1 cellular context compared by ENCODE assay signal in the genomic region with DNA sequence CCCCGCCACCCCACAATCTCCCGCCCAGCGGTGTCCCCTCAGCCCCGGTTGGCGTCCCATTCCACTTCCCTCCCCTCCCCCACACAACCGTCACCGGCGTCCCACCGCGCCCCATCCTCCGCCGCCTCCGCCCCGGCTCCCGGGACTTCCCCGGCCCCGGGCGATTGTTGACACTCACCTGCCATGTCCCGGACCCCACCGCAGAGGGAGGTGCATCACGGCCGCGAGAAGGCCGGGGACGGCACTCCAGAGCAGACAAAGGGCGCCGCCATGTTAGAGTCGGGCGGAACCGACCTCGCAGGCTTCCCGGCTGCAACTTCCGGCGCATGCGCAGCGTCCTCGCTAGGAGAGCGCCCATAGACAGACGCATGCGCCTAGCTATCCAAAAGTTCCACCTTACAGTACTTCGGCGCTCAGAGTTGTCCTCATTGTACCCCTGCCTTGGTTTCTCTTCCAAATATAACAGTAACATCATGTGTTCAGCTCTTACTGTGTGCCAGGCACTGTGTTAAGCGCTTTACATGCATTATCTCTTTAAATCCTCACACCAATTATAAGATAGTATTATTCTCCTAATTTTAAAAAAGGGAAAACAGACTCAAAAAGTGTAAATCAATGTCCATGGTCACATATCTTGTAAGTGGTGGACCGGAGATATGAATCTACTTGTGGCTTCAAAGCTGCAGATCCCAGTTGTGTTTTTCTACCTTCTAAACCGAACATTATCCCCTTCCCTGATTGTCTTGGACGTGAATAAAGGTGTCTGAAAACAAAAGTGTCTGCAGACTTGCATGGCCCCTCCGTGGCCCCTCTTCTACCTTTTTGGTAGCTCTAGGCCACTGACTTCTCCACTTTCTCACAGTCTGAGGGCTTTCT.
TF ChIP-seq lines count a peak whose summit lies in the region.

A gene (minus strand): TSS at position 297 of the 876 bp plus-strand sequence. CDS start 27,606 bp downstream, outside the sequence.

TF ChIP-seq in HepG2, 621 proteins besides CTCF, POLR2A, EP300 and RAD21 (continued from another document):
- TF ChIP-seq ZNF180 (CRISPR knock-in tag; IDR thresholded peaks at IDR 0.05; ENCODE audit: borderline replicate concordance, low read depth), result no peak
- no peak for TF ChIP-seq ZNF430 (CRISPR knock-in tag; IDR thresholded peaks at IDR 0.05)
- no peak; the same call in 1 of the 2 replicates for TF ChIP-seq ZNF556 (CRISPR knock-in tag; IDR thresholded peaks at IDR 0.05; ENCODE audit: borderline replicate concordance)
- peak; percentile 90; the same call in 1 of the 2 replicates for TF ChIP-seq PCBP1 (IDR thresholded peaks at IDR 0.05; ENCODE audit: borderline replicate concordance, low read depth, low read length)
- peak; percentile 55 for TF ChIP-seq JARID2 (CRISPR knock-in tag; IDR thresholded peaks at IDR 0.05; ENCODE audit: insufficient replicate concordance)
